19 cellular contexts compared by ENCODE assay signal in genomic region chr19:2765376-2765775, GRCh38. TPM values are rescaled to one million over a fixed set of nuclear protein-coding genes. Genes with fewer than 3 reads are reported as not detected.
DNase-seq lines count a peak whose midpoint lies in the region; ATAC-seq and TF ChIP-seq lines count a peak whose summit lies in the region.
"Had no signal": no experiment of that assay in that cellular context is flagged by ENCODE, and none has a peak within 500 bp of the region (broad histone marks: within the 10 kb centered on the region; RNA-seq: fewer than 3 reads in every experiment).

No MANE protein-coding gene starts in this region.

- H3K4me1 Mint-ChIP-seq in endodermal cell, result no peaks in the 10 kb centered on the region
- H3K4me1 Mint-ChIP-seq: GM23338 had no signal

- no peak overlapping the region for H3K27ac Mint-ChIP-seq in endodermal cell
- H3K27ac Mint-ChIP-seq: CD4-positive, alpha-beta T cell; CD8-positive, alpha-beta memory T cell; GM23338; HFFc6 had no signal

- H3K36me3 ChIP-seq in heart right ventricle, result peaks cover 0 to 88% (median 68%) of the 10 kb centered on the region in 9 donors
- H3K36me3 ChIP-seq in endodermal cell (ENCODE audit: control insufficient read depth, insufficient read depth, low read length), result peaks cover 41% of the 10 kb centered on the region

- H3K4me1 ChIP-seq in heart right ventricle, result peaks cover 2 to 23% (median 12%) of the 10 kb centered on the region in 9 donors
- H3K4me1 ChIP-seq in endodermal cell (ENCODE audit: control insufficient read depth, insufficient read depth, low read length), result no peaks in the 10 kb centered on the region
- H3K4me1 ChIP-seq: BE2C, HAP-1 had no signal

- ATAC-seq in left ventricle myocardium superior (no peak), heart right ventricle (no peak), GM18873 (IDR thresholded peaks at IDR 0.05; ENCODE audit: low FRiP score, unreplicated experiment) (no peak)
- ATAC-seq: GM12878, GM23338 had no signal

- DNase-seq in left ventricle myocardium superior, result peak; percentile 25
- no peak for DNase-seq in heart right ventricle
- no peak for DNase-seq in endodermal cell
- DNase-seq in central memory CD4-positive, alpha-beta T cell, result no peak
- DNase-seq: BE2C; CD4-positive, alpha-beta T cell; CD8-positive, alpha-beta memory T cell; DMS 273 treated with DMSO at 0.1 percent for 48 hours; DMS79; EL; GDM1; HFFc6 had no signal

- WGBS in heart right ventricle, 2 donors, result 80% methylated on average over 15 of the region's 15 CpGs
- WGBS in endodermal cell (ENCODE audit: insufficient coverage in 1 of 2, insufficient read length in 1 of 2), 2 experiments, result 97 to 98% methylated on average over 3 to 14 of the region's 15 CpGs

- no peak for TF ChIP-seq CTCF in heart right ventricle (IDR thresholded peaks at IDR 0.05)
- no peak for TF ChIP-seq CTCF in endodermal cell (conservative IDR thresholded peaks at IDR 0.05)

- H3K9me3 ChIP-seq in heart right ventricle, result no peaks in the 10 kb centered on the region
- H3K9me3 ChIP-seq in endodermal cell (ENCODE audit: control insufficient read depth, low read length), result no peaks in the 10 kb centered on the region
- H3K9me3 ChIP-seq: BE2C; BLaER1 treated with 17β-estradiol and CSF1 and Interleukin-3, amounts not matched to agents 10 nM and 100 nM; HAP-1 had no signal

- H3K36me3 Mint-ChIP-seq in endodermal cell (ENCODE audit: low read depth), result peaks cover 34% of the 10 kb centered on the region

- H3K27me3 Mint-ChIP-seq in endodermal cell (ENCODE audit: insufficient read depth), result no peaks in the 10 kb centered on the region
- H3K27me3 Mint-ChIP-seq: CD4-positive, alpha-beta T cell; CD8-positive, alpha-beta memory T cell had no signal

- no peaks in the 10 kb centered on the region for H3K9me3 Mint-ChIP-seq in endodermal cell
- H3K9me3 Mint-ChIP-seq: CD4-positive, alpha-beta T cell; CD8-positive, alpha-beta memory T cell; GM23338; HFFc6 had no signal

- H3K4me3 Mint-ChIP-seq in endodermal cell, result no peak overlapping the region
- H3K4me3 Mint-ChIP-seq: CD14-positive monocyte; CD4-positive, alpha-beta T cell; CD8-positive, alpha-beta memory T cell; GM23338; HFFc6 had no signal

- H3K27me3 ChIP-seq in heart right ventricle (no peaks in the 10 kb centered on the region), endodermal cell (ENCODE audit: control insufficient read depth, insufficient read depth, low read length, poor library complexity, severe bottlenecking) (no peaks in the 10 kb centered on the region)
- H3K27me3 ChIP-seq: BE2C; BLaER1 treated with 17β-estradiol and CSF1 and Interleukin-3, amounts not matched to agents 10 nM and 100 nM had no signal

- intact Hi-C loops in left ventricle myocardium superior (cut with micrococcal nuclease), result no loop called here
- intact Hi-C loops in heart right ventricle (cut with DNase I), result no loop called here

- H3K27ac ChIP-seq in heart right ventricle (no peak overlapping the region), endodermal cell (ENCODE audit: low read depth, low read length) (peak overlapping the region; percentile 70)
- H3K27ac ChIP-seq: 22Rv1; BLaER1 treated with 17β-estradiol and CSF1 and Interleukin-3, amounts not matched to agents 10 nM and 100 nM had no signal

- no peak overlapping the region for H3K9ac ChIP-seq in endodermal cell (ENCODE audit: extremely low read depth, low read length, poor library complexity, severe bottlenecking)

- H3K4me3 ChIP-seq in heart right ventricle (no peak overlapping the region), endodermal cell (ENCODE audit: low read length) (no peak overlapping the region)
- H3K4me3 ChIP-seq: BLaER1 treated with 17β-estradiol and CSF1 and Interleukin-3, amounts not matched to agents 10 nM and 100 nM; GM12878; GM23338; HAP-1 had no signal

RNA-seq across cellular contexts. Expression of gene SGTA, which starts 17.7 kb away (rescaled TPM):
- total RNA-seq in left ventricle myocardium superior, result 68.7 TPM
- total RNA-seq in heart right ventricle, result 10 to 100 TPM; 52.6 to 84.9 (median 64.6) TPM
- polyA plus RNA-seq in heart right ventricle, result 100 to 1,000 TPM in 1 of 2 donors, 10 to 100 TPM in 1; 90.2 to 102 TPM
- 10 to 100 TPM; 73.9 to 81.5 TPM for total RNA-seq in endodermal cell
- polyA plus RNA-seq in endodermal cell (2013, experiment 1 of 2), result 78.7 TPM
- polyA plus RNA-seq in endodermal cell (2013, experiment 2 of 2), result 71.5 TPM

RNA-seq across cellular contexts. Expression of gene THOP1, which starts 19.9 kb away (rescaled TPM):
- 59.2 TPM for total RNA-seq in left ventricle myocardium superior
- total RNA-seq in heart right ventricle, result 10 to 100 TPM; 37.5 to 72.5 (median 41.2) TPM
- 10 to 100 TPM; 84.1 to 85.3 TPM for polyA plus RNA-seq in heart right ventricle
- total RNA-seq in endodermal cell, result 100 to 1,000 TPM; 130 to 170 TPM
- polyA plus RNA-seq in endodermal cell (2013, experiment 1 of 2), result 85.8 TPM
- 77.0 TPM for polyA plus RNA-seq in endodermal cell (2013, experiment 2 of 2)

RNA-seq across cellular contexts. Expression of gene SLC39A3, which starts 25.6 kb away (rescaled TPM):
- total RNA-seq in left ventricle myocardium superior (26.6 TPM), heart right ventricle (10 to 100 TPM; 16.5 to 27.7 (median 21.6) TPM), endodermal cell (10 to 100 TPM; 25.3 to 28.6 TPM)
- 10 to 100 TPM; 26.1 to 66.8 TPM for polyA plus RNA-seq in heart right ventricle
- 25.1 TPM for polyA plus RNA-seq in endodermal cell (2013, experiment 1 of 2)
- polyA plus RNA-seq in endodermal cell (2013, experiment 2 of 2), result 22.5 TPM

RNA-seq across cellular contexts. Expression of gene DIRAS1, which starts 44.2 kb away (rescaled TPM):
- total RNA-seq in left ventricle myocardium superior, result 241 TPM
- total RNA-seq in heart right ventricle, result 100 to 1,000 TPM; 104 to 381 (median 184) TPM
- polyA plus RNA-seq in heart right ventricle, result 100 to 1,000 TPM in 1 of 2 donors, 10 to 100 TPM in 1; 63.7 to 107 TPM
- total RNA-seq in endodermal cell, result 1 to 10 TPM; 4.7 to 8.4 TPM
- 10.9 TPM for polyA plus RNA-seq in endodermal cell (2013, experiment 1 of 2)
- 9.4 TPM for polyA plus RNA-seq in endodermal cell (2013, experiment 2 of 2)
- total RNA-seq: CD4-positive, alpha-beta T cell had no signal
- polyA plus RNA-seq: CD14-positive monocyte; CD8-positive, alpha-beta memory T cell had no signal

RNA-seq across cellular contexts. Expression of gene ZNF554, which starts 54.3 kb away (rescaled TPM):
- 4.7 TPM for total RNA-seq in left ventricle myocardium superior
- total RNA-seq in heart right ventricle, result 1 to 10 TPM; 3.1 to 5.6 (median 4.7) TPM
- 1 to 10 TPM in 1 of 2 donors, under 1 TPM in 1; 0.94 to 6.7 TPM for polyA plus RNA-seq in heart right ventricle
- 1 to 10 TPM; 8.4 to 9.2 TPM for total RNA-seq in endodermal cell
- 5.1 TPM for polyA plus RNA-seq in endodermal cell (2013, experiment 1 of 2)
- polyA plus RNA-seq in endodermal cell (2013, experiment 2 of 2), result 4.7 TPM
